Comparison of ENCODE assay signal across 1 cellular context in genomic region chr17:78214016-78214705, GRCh38.
A peak's percentile ranks its signal among the peaks of the same experiment; 100 is the strongest.
TF ChIP-seq lines count a peak whose summit lies in the region.

BIRC5 (plus strand) TSS chr17:78214253; CDS start chr17:78214317, 64 bp downstream.

TF ChIP-seq in HEK293, 187 proteins besides CTCF, POLR2A, EP300 and RAD21 (continued from another document and continues in another):
- TF ChIP-seq HIC1 (tag by site-specific recombination; IDR thresholded peaks at IDR 0.05) (peak; percentile 100), ZNF23 (tag by site-specific recombination; IDR thresholded peaks at IDR 0.05; ENCODE audit: borderline replicate concordance) (no peak), ZNF596 (tag by site-specific recombination; IDR thresholded peaks at IDR 0.05) (no peak), KLF10 (tag by site-specific recombination; IDR thresholded peaks at IDR 0.05) (peak; percentile 95), ZNF175 (tag by site-specific recombination; IDR thresholded peaks at IDR 0.05) (no peak), SCRT1 (tag by site-specific recombination; IDR thresholded peaks at IDR 0.05; ENCODE audit: borderline replicate concordance) (no peak), ZSCAN30 (tag by site-specific recombination; IDR thresholded peaks at IDR 0.05) (0 out of 2 replicates have a peak, but pooled peaks have one; percentile 81), KLF7 (tag by site-specific recombination; IDR thresholded peaks at IDR 0.05; ENCODE audit: borderline replicate concordance) (peak; percentile 97), ZNF112 (tag by site-specific recombination; IDR thresholded peaks at IDR 0.05) (no peak), ZNF223 (tag by site-specific recombination; IDR thresholded peaks at IDR 0.05) (no peak), ZNF18 (tag by site-specific recombination; IDR thresholded peaks at IDR 0.05) (0 out of 2 replicates have a peak, but pooled peaks have one; percentile 32), MEIS1 (CRISPR knock-in tag; IDR thresholded peaks at IDR 0.05; ENCODE audit: borderline replicate concordance) (no peak), ZNF837 (tag by site-specific recombination; IDR thresholded peaks at IDR 0.05) (no peak), ZNF132 (tag by site-specific recombination; IDR thresholded peaks at IDR 0.05; ENCODE audit: borderline replicate concordance) (no peak), GLI2 (tag by site-specific recombination; IDR thresholded peaks at IDR 0.05; ENCODE audit: borderline replicate concordance, low read depth) (no peak), OSR2 (tag by site-specific recombination; IDR thresholded peaks at IDR 0.05) (no peak), ZNF274 (IDR thresholded peaks at IDR 0.05; ENCODE audit: low read length) (no peak), ZNF274 (tag by site-specific recombination; IDR thresholded peaks at IDR 0.05; ENCODE audit: borderline replicate concordance) (no peak), ZNF354C (tag by site-specific recombination; IDR thresholded peaks at IDR 0.05; ENCODE audit: borderline replicate concordance, low read depth) (no peak), RBAK (tag by site-specific recombination; IDR thresholded peaks at IDR 0.05) (no peak), ZNF214 (tag by site-specific recombination; IDR thresholded peaks at IDR 0.05; ENCODE audit: borderline replicate concordance) (no peak), ZNF121 (tag by site-specific recombination; IDR thresholded peaks at IDR 0.05) (no peak), ZBTB21 (tag by site-specific recombination; IDR thresholded peaks at IDR 0.05) (no peak; the same call in 1 of the 2 replicates), KLF9 (tag by site-specific recombination; IDR thresholded peaks at IDR 0.05; ENCODE audit: low read depth) (peak; percentile 93), HOXC10 (CRISPR knock-in tag; IDR thresholded peaks at IDR 0.05) (peak; percentile 69; the same call in 1 of the 2 replicates), ZNF174 (tag by site-specific recombination; IDR thresholded peaks at IDR 0.05) (no peak), SALL2 (tag by site-specific recombination; IDR thresholded peaks at IDR 0.05; ENCODE audit: borderline replicate concordance) (no peak), ZNF350 (tag by site-specific recombination; IDR thresholded peaks at IDR 0.05) (no peak), ZNF184 (tag by site-specific recombination; IDR thresholded peaks at IDR 0.05) (no peak), ZNF792 (tag by site-specific recombination; IDR thresholded peaks at IDR 0.05) (no peak), ZNF513 (tag by site-specific recombination; IDR thresholded peaks at IDR 0.05) (no peak), ZBTB6 (tag by site-specific recombination; IDR thresholded peaks at IDR 0.05) (no peak), ZNF501 (tag by site-specific recombination; IDR thresholded peaks at IDR 0.05) (peak; percentile 83; the same call in 1 of the 2 replicates), ZNF266 (tag by site-specific recombination; IDR thresholded peaks at IDR 0.05; ENCODE audit: low read depth) (no peak), REPIN1 (tag by site-specific recombination; IDR thresholded peaks at IDR 0.05; ENCODE audit: low read depth) (0 out of 2 replicates have a peak, but pooled peaks have one; percentile 64), PRDM10 (tag by site-specific recombination; IDR thresholded peaks at IDR 0.05) (peak; percentile 79), ZNF16 (tag by site-specific recombination; IDR thresholded peaks at IDR 0.05; ENCODE audit: low read depth) (no peak), GLI4 (tag by site-specific recombination; IDR thresholded peaks at IDR 0.05) (no peak), ZNF549 (tag by site-specific recombination; IDR thresholded peaks at IDR 0.05) (no peak), KLF17 (tag by site-specific recombination; IDR thresholded peaks at IDR 0.05) (peak; percentile 95), SETDB1 (IDR thresholded peaks at IDR 0.05; ENCODE audit: insufficient read length, low read length) (no peak), ZNF19 (tag by site-specific recombination; IDR thresholded peaks at IDR 0.05; ENCODE audit: low read depth) (no peak), ZNF514 (tag by site-specific recombination; IDR thresholded peaks at IDR 0.05) (no peak), ZNF600 (tag by site-specific recombination; IDR thresholded peaks at IDR 0.05) (no peak; the same call in 1 of the 2 replicates), ZNF146 (tag by site-specific recombination; IDR thresholded peaks at IDR 0.05) (no peak), ZNF776 (tag by site-specific recombination; IDR thresholded peaks at IDR 0.05; ENCODE audit: borderline replicate concordance) (no peak), ZNF366 (tag by site-specific recombination; conservative IDR thresholded peaks at IDR 0.05) (no peak), YY1 (tag by site-specific recombination; IDR thresholded peaks at IDR 0.05) (peak; percentile 93), ZSCAN16 (tag by site-specific recombination; IDR thresholded peaks at IDR 0.05) (no peak), EGR2 (tag by site-specific recombination; IDR thresholded peaks at IDR 0.05; ENCODE audit: low read depth) (peak; percentile 59), ZBTB8A (tag by site-specific recombination; IDR thresholded peaks at IDR 0.05) (peak; percentile 59; the same call in 1 of the 2 replicates), ZNF341 (tag by site-specific recombination; IDR thresholded peaks at IDR 0.05; ENCODE audit: low read depth) (no peak), ZNF433 (tag by site-specific recombination; IDR thresholded peaks at IDR 0.05; ENCODE audit: low read depth) (no peak), ZNF747 (tag by site-specific recombination; IDR thresholded peaks at IDR 0.05) (no peak), ZNF660 (tag by site-specific recombination; IDR thresholded peaks at IDR 0.05) (no peak; the same call in 1 of the 2 replicates), ZNF548 (tag by site-specific recombination; IDR thresholded peaks at IDR 0.05) (no peak)
- TF ChIP-seq, protein P1, sequence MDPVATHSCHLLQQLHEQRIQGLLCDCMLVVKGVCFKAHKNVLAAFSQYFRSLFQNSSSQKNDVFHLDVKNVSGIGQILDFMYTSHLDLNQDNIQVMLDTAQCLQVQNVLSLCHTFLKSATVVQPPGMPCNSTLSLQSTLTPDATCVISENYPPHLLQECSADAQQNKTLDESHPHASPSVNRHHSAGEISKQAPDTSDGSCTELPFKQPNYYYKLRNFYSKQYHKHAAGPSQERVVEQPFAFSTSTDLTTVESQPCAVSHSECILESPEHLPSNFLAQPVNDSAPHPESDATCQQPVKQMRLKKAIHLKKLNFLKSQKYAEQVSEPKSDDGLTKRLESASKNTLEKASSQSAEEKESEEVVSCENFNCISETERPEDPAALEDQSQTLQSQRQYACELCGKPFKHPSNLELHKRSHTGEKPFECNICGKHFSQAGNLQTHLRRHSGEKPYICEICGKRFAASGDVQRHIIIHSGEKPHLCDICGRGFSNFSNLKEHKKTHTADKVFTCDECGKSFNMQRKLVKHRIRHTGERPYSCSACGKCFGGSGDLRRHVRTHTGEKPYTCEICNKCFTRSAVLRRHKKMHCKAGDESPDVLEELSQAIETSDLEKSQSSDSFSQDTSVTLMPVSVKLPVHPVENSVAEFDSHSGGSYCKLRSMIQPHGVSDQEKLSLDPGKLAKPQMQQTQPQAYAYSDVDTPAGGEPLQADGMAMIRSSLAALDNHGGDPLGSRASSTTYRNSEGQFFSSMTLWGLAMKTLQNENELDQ (tag by site-specific recombination; IDR thresholded peaks at IDR 0.05; ENCODE audit: low read depth), result no peak
- TF ChIP-seq, protein P2, sequence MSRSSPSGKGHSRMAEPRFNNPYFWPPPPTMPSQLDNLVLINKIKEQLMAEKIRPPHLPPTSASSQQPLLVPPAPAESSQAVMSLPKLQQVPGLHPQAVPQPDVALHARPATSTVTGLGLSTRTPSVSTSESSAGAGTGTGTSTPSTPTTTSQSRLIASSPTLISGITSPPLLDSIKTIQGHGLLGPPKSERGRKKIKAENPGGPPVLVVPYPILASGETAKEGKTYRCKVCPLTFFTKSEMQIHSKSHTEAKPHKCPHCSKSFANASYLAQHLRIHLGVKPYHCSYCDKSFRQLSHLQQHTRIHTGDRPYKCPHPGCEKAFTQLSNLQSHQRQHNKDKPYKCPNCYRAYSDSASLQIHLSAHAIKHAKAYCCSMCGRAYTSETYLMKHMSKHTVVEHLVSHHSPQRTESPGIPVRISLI (tag by site-specific recombination; IDR thresholded peaks at IDR 0.05), result no peak
- TF ChIP-seq, protein P3, sequence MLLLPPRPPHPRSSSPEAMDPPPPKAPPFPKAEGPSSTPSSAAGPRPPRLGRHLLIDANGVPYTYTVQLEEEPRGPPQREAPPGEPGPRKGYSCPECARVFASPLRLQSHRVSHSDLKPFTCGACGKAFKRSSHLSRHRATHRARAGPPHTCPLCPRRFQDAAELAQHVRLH (tag by site-specific recombination; IDR thresholded peaks at IDR 0.05), result no peak
